In the genomic region with DNA sequence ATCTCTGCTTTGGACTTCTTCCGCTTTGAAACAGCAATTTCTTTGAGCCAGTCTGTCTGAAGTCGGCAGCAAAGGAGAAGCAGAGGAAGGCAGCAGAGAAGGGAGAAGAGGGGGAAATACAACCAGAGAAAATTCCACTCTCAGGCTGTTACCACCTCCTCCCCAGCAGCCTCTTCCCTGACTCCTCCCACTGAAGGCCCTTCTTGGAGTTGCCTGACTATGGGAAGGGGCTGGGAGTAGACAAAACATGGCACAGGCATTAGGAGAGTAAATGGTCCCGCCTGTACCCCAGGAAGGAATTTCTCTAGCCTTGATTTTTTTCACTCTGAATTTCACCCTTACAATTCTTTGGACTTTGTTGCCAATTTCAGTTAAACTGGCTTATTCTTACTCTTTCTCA, we compare ENCODE assay signal across 26 cellular contexts. TPM values are rescaled to one million over a fixed set of nuclear protein-coding genes. Genes with fewer than 3 reads are reported as not detected.
"Had no signal": no experiment of that assay in that cellular context is flagged by ENCODE, and none has a peak within 500 bp of the region (broad histone marks: within the 10 kb centered on the region; RNA-seq: fewer than 3 reads in every experiment).

No MANE protein-coding gene starts in this region.

- H3K4me3 Mint-ChIP-seq: activated CD4-positive, alpha-beta memory T cell treated with anti-CD3 and anti-CD28 coated beads for 36 hours; activated CD4-positive, alpha-beta T cell treated with anti-CD3 and anti-CD28 coated beads, Interleukin-2, amount 10 ng/mL, durations not matched to agents 7 days and 5 days; activated naive CD4-positive, alpha-beta T cell treated with anti-CD3 and anti-CD28 coated beads for 36 hours; activated naive CD8-positive, alpha-beta T cell; activated T-helper 17 cell treated with anti-CD3 and anti-CD28 coated beads, Interleukin-2, amount 50 U/mL, for 72 hours; brain; central memory CD8-positive, alpha-beta T cell; T-helper 17 cell had no signal

- H3K36me3 Mint-ChIP-seq: activated CD4-positive, alpha-beta memory T cell treated with anti-CD3 and anti-CD28 coated beads for 36 hours; activated naive CD8-positive, alpha-beta T cell; brain had no signal

- H3K27me3 Mint-ChIP-seq: brain; central memory CD8-positive, alpha-beta T cell had no signal

- H3K4me3 ChIP-seq: PC-9 had no signal

- H3K9me3 Mint-ChIP-seq: activated CD4-positive, alpha-beta memory T cell treated with anti-CD3 and anti-CD28 coated beads for 36 hours; activated CD4-positive, alpha-beta T cell treated with anti-CD3 and anti-CD28 coated beads, Interleukin-2, amount 10 ng/mL, durations not matched to agents 7 days and 5 days; activated naive CD4-positive, alpha-beta T cell treated with anti-CD3 and anti-CD28 coated beads for 36 hours; activated T-helper 17 cell treated with anti-CD3 and anti-CD28 coated beads, Interleukin-2, amount 50 U/mL, for 72 hours; central memory CD8-positive, alpha-beta T cell had no signal

- H3K27ac ChIP-seq: PC-9 had no signal

- H3K4me1 Mint-ChIP-seq: activated CD4-positive, alpha-beta T cell treated with anti-CD3 and anti-CD28 coated beads, Interleukin-2, amount 10 ng/mL, durations not matched to agents 7 days and 5 days; activated T-helper 17 cell treated with anti-CD3 and anti-CD28 coated beads, Interleukin-2, amount 50 U/mL, for 72 hours; brain; central memory CD8-positive, alpha-beta T cell; T-helper 17 cell had no signal

- H2AFZ ChIP-seq: PC-9 had no signal

- ATAC-seq: activated T-helper 17 cell treated with anti-CD3 and anti-CD28 coated beads, Interleukin-2, amount 50 U/mL, for 72 hours; T-helper 17 cell had no signal

- H3K27ac Mint-ChIP-seq: activated CD4-positive, alpha-beta memory T cell treated with anti-CD3 and anti-CD28 coated beads for 36 hours; activated CD4-positive, alpha-beta T cell treated with anti-CD3 and anti-CD28 coated beads, Interleukin-2, amount 10 ng/mL, durations not matched to agents 7 days and 5 days; activated naive CD4-positive, alpha-beta T cell treated with anti-CD3 and anti-CD28 coated beads for 36 hours; activated naive CD8-positive, alpha-beta T cell; activated T-helper 17 cell treated with anti-CD3 and anti-CD28 coated beads, Interleukin-2, amount 50 U/mL, for 72 hours; brain; T-helper 17 cell had no signal

- DNase-seq: activated CD4-positive, alpha-beta memory T cell treated with anti-CD3 and anti-CD28 coated beads for 36 hours; activated CD4-positive, alpha-beta T cell treated with anti-CD3 and anti-CD28 coated beads, Interleukin-2, amount 10 ng/mL, durations not matched to agents 7 days and 5 days; activated CD4-positive, CD25-positive, alpha-beta regulatory T cell; activated CD8-positive, alpha-beta memory T cell treated with anti-CD3 and anti-CD28 coated beads for 24 hours; activated gamma-delta T cell; activated naive CD4-positive, alpha-beta T cell treated with anti-CD3 and anti-CD28 coated beads for 36 hours; activated T-cell treated with anti-CD3 and anti-CD28 coated beads, Interleukin-2, amount 50 U/mL, for 48 hours; amygdala; MM.1S; NCI-H1105 treated with DMSO at 0.1 percent for 48 hours; NCI-H146; NCI-H187 treated with DMSO at 0.1 percent for 48 hours; NCI-H2081 treated with DMSO at 0.1 percent for 48 hours; NCI-H446 treated with DMSO at 0.1 percent for 48 hours; NCI-H524 treated with DMSO at 0.1 percent for 48 hours; NCI-H748 treated with DMSO at 0.1 percent for 48 hours; NK-92 treated with Interleukin-12 subunit alpha and Interleukin-12 subunit beta, amount 100 ng/mL, for 24 hours; PC-9; SHP77 treated with DMSO at 0.1 percent for 48 hours; T-helper 17 cell; T-helper 9 cell had no signal

- H3K4me2 ChIP-seq: PC-9 had no signal

RNA-seq across cellular contexts. Expression of a gene that starts 26.0 kb away (rescaled TPM):
- total RNA-seq: activated CD4-positive, alpha-beta memory T cell treated with anti-CD3 and anti-CD28 coated beads for 36 hours; activated CD4-positive, alpha-beta T cell treated with anti-CD3 and anti-CD28 coated beads, Interleukin-2, amount 10 ng/mL, durations not matched to agents 7 days and 5 days; activated naive CD4-positive, alpha-beta T cell treated with anti-CD3 and anti-CD28 coated beads for 36 hours; activated T-helper 17 cell treated with anti-CD3 and anti-CD28 coated beads, Interleukin-2, amount 50 U/mL, for 72 hours; astrocyte; PC-9; T-helper 17 cell had no signal
